In the genomic region with DNA sequence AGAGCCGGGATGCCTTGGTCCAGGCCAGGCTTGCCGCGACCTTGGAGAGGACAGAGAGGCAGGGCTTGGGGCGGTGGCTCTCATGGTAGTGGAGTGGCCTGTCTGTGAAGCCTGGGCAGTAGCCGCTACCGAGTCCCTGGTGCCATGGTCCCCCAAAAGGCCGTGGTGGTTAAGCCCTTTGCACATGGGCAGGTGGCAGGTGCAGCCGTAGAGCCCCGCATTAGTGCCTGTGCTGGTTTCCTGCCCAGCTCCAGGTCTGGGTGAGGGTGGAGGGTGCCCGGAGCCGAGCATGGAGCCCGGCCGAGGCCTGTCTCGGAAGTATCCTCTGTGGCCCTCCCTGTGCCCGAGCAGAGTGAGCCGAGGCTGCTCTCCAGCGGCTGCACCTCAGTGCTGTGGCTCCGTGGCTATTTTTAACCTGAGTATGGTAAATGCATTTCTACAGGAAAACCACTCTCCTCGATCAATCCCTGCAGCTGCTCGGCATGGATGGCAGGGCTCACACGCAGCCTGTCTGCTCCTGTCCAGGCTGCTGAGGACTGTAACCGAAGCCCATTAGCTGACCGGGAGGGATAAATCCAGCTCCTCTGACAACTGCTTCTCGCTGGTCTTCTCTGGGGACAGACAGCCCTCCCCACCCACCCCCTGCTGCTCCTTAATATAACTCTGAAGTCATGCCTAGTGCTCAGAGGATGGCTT, we compare ENCODE assay signal across 19 cellular contexts. TPM values are rescaled to one million over a fixed set of nuclear protein-coding genes. Genes with fewer than 3 reads are reported as not detected.
DNase-seq lines count a peak whose midpoint lies in the region; ATAC-seq lines count a peak whose summit lies in the region.
"Had no signal": no experiment of that assay in that cellular context is flagged by ENCODE, and none has a peak within 500 bp of the region (broad histone marks: within the 10 kb centered on the region; RNA-seq: fewer than 3 reads in every experiment).

No MANE protein-coding gene starts in this region.

- ATAC-seq in Right ventricle myocardium superior (ENCODE audit: poor library complexity) (peak; percentile 72), HG03442 (IDR thresholded peaks at IDR 0.05; ENCODE audit: unreplicated experiment) (no peak)
- ATAC-seq: body of pancreas; natural killer cell treated with Interleukin-12 subunit alpha and Interleukin-12 subunit beta and Interleukin-15 and Interleukin-18, amount 100 ng/mL, for 72 hours had no signal

- no peak overlapping the region for H4K91ac ChIP-seq in neuronal stem cell (ENCODE audit: low read depth, low read length, poor library complexity)

- H3K79me1 ChIP-seq in neuronal stem cell (ENCODE audit: low read depth, low read length): peaks cover 2% of the 10 kb centered on the region

- H3K18ac ChIP-seq in neuronal stem cell (ENCODE audit: low read length): peak overlapping the region; percentile 65

- no CpG with 5 or more reads among the region's 24 CpGs for WGBS in neuronal stem cell (ENCODE audit: extremely low coverage in 2 of 2, insufficient read length in 2 of 2, insufficient replicate concordance in 1 of 2), 2 donors

- no peak overlapping the region for H3K4me2 ChIP-seq in neuronal stem cell (ENCODE audit: insufficient read depth, low read length, poor library complexity, severe bottlenecking)

- H3K9me3 ChIP-seq in neuronal stem cell (replicated peaks in 1 of 2; ENCODE audit: control insufficient read depth in 2 of 2, insufficient read depth in 1 of 2, low read depth in 1 of 2, low read length in 2 of 2): no peaks in the 10 kb centered on the region
- H3K9me3 ChIP-seq: body of pancreas, suprapubic skin had no signal

- H3K23ac ChIP-seq in neuronal stem cell (ENCODE audit: low read depth, low read length, poor library complexity): peak overlapping the region; percentile 10

- DNase-seq in NCI-H1417 (lab: John Stamatoyannopoulos, UW) (peak; percentile 39 to 75 (median 53)), NCI-H1417 treated with DMSO at 0.1 percent for 48 hours (lab: John Stamatoyannopoulos, UW) (no peak), NCI-H2107 (lab: John Stamatoyannopoulos, UW) (peak; percentile 34), Right ventricle myocardium superior (no peak), neuronal stem cell (ENCODE audit: low spot score) (no peak), cerebellum (ENCODE audit: low spot score) (no peak)
- DNase-seq in activated CD8-positive, alpha-beta memory T cell treated with anti-CD3 and anti-CD28 coated beads for 24 hours: no peak
- DNase-seq: body of pancreas, cortex of kidney, GF-D8, mesenchymal stem cell had no signal

- peak overlapping the region; percentile 94 for H2BK12ac ChIP-seq in neuronal stem cell (ENCODE audit: low read length)

- peak overlapping the region; percentile 61 for H2BK120ac ChIP-seq in neuronal stem cell (ENCODE audit: low read depth, low read length)

- no peak overlapping the region for H2AFZ ChIP-seq in neuronal stem cell (ENCODE audit: low read length)

- H3K9ac ChIP-seq in neuronal stem cell (ENCODE audit: low read depth, low read length, poor library complexity): no peak overlapping the region

- H3K4ac ChIP-seq in neuronal stem cell (ENCODE audit: low read length): peak overlapping the region; percentile 76

- no peaks in the 10 kb centered on the region for H3K36me3 ChIP-seq in neuronal stem cell (replicated peaks in 1 of 2; ENCODE audit: control insufficient read depth in 2 of 2, insufficient read depth in 2 of 2, low read length in 2 of 2)
- H3K36me3 ChIP-seq: suprapubic skin had no signal

- intact Hi-C loops in Right ventricle myocardium superior (cut with DNase I): no loop called here

- peak overlapping the region; percentile 57 for H2BK5ac ChIP-seq in neuronal stem cell (ENCODE audit: low read length)

- H3K4me3 ChIP-seq in neuronal stem cell (ENCODE audit: low read length in 2 of 2): no peak overlapping the region
- H3K4me3 ChIP-seq: body of pancreas, suprapubic skin had no signal

- H3K14ac ChIP-seq in neuronal stem cell (ENCODE audit: low read length): peak overlapping the region; percentile 17

- H3K27me3 ChIP-seq in neuronal stem cell (ENCODE audit: control insufficient read depth in 3 of 3, insufficient read depth in 3 of 3, low read depth in 1 of 3, low read length in 3 of 3): peaks cover 0 to 47% (median 0%) of the 10 kb centered on the region in 3 experiments

- peaks cover 0 to 14% of the 10 kb centered on the region in 2 donors for H3K4me1 ChIP-seq in neuronal stem cell (ENCODE audit: control insufficient read depth in 2 of 2, insufficient read depth in 1 of 2, low read depth in 1 of 2, low read length in 2 of 2)
- H3K4me1 ChIP-seq: body of pancreas, suprapubic skin had no signal

- H2BK15ac ChIP-seq in neuronal stem cell (ENCODE audit: low read length): peak overlapping the region; percentile 49

- H4K8ac ChIP-seq in neuronal stem cell (ENCODE audit: low read depth, low read length): no peak overlapping the region

- no peak overlapping the region for H2AK5ac ChIP-seq in neuronal stem cell (ENCODE audit: low read depth, low read length)

- H3K27ac ChIP-seq in neuronal stem cell (replicated peaks; ENCODE audit: low read length): no peak overlapping the region
- H3K27ac ChIP-seq: body of pancreas, suprapubic skin, VCaP had no signal

RNA-seq across cellular contexts. Expression of a gene that starts 36.3 kb away (rescaled TPM):
- total RNA-seq in Right ventricle myocardium superior (1.7 TPM), cerebellum (not detected)
- polyA plus RNA-seq in neuronal stem cell (2013, experiment 1 of 2): 0.08 TPM
- polyA plus RNA-seq in neuronal stem cell (2013, experiment 2 of 2): 0.11 TPM
- total RNA-seq: body of pancreas; HT1080; natural killer cell treated with Interleukin-12 subunit alpha and Interleukin-12 subunit beta and Interleukin-15 and Interleukin-18, amount 100 ng/mL, for 72 hours; T-helper 1 cell treated with Interleukin-12 subunit alpha and Interleukin-12 subunit beta and Interleukin-4 antibody, amounts not matched to agents 30 ng/mL and 1 ng/mL, for 36 hours had no signal
- polyA plus RNA-seq: BJ, keratinocyte had no signal

Comparison
In these comparisons a context has a peak if more than half of its experiments do, and no peak if none do; other contexts are left out.
1. DNase-seq: peak in NCI-H1417 (3 of 3) and NCI-H2107 (single experiment); none in NCI-H1417 treated with DMSO at 0.1 percent for 48 hours (single experiment), Right ventricle myocardium superior (single experiment), neuronal stem cell (single experiment), cerebellum (single experiment) and activated CD8-positive, alpha-beta memory T cell treated with anti-CD3 and anti-CD28 coated beads for 24 hours (single experiment).